ENCODE assay signal across 10 cellular contexts in the genomic region with DNA sequence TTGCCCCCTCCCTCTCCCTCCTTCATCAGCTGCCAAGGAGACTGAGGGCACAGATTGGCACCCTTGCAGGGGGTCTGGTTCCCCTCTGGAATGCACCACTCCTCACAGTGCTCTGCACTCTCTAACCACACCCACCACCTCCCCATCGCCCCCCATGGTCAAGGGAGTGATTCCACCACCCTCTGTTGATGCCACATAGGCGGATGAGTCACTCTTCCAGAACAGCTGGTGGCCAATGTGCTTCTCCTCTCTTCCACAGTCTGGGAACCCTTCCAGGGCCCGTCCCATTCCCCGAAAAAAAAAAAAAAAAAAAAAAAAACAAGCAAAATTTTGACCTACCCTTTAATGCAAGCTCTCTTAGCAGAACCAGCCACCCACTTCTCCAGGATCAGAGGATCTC.
DNase-seq lines count a peak whose midpoint lies in the region; ATAC-seq and TF ChIP-seq lines count a peak whose summit lies in the region.
"Had no signal": no experiment of that assay in that cellular context is flagged by ENCODE, and none has a peak within 500 bp of the region (broad histone marks: within the 10 kb centered on the region; RNA-seq: fewer than 3 reads in every experiment).

No MANE protein-coding gene starts in this region.

- no peak for TF ChIP-seq RAD21 in HCT116 (IDR thresholded peaks at IDR 0.05; ENCODE audit: low read depth)

- H3K27ac ChIP-seq in ACC112 (ENCODE audit: low read depth, low read length) (0 out of 2 replicates have a peak overlapping the region, but pooled peaks have one; percentile 27), HCT116 (ENCODE audit: low read depth, low read length) (no peak overlapping the region), right cardiac atrium (ENCODE audit: low read length) (no peak overlapping the region)
- H3K27ac ChIP-seq: C4-2B had no signal

- no peak overlapping the region for H3K9ac ChIP-seq in HCT116 (ENCODE audit: low read length)

- no peaks in the 10 kb centered on the region for H3K9me2 ChIP-seq in HCT116 (ENCODE audit: insufficient read depth)

- H3K27me3 ChIP-seq in ACC112 (ENCODE audit: insufficient read depth, low read length) (no peaks in the 10 kb centered on the region), HCT116 (ENCODE audit: insufficient read depth, low read length) (no peaks in the 10 kb centered on the region), right cardiac atrium (ENCODE audit: control insufficient read depth, insufficient read depth) (no peaks in the 10 kb centered on the region)

- H3K4me1 ChIP-seq in ACC112 (ENCODE audit: control insufficient read depth, insufficient read depth, low read length, unreplicated experiment) = peaks cover 25% of the 10 kb centered on the region
- peaks cover 17 to 38% of the 10 kb centered on the region in 2 experiments for H3K4me1 ChIP-seq in HCT116 (ENCODE audit: control insufficient read depth in 1 of 2, insufficient read depth in 2 of 2, low read length in 2 of 2)
- H3K4me1 ChIP-seq in right cardiac atrium (ENCODE audit: control insufficient read depth, insufficient read depth, low read length) = no peaks in the 10 kb centered on the region

- DNase-seq in HCT116 (ENCODE audit: low read depth, low spot score) (no peak), amniotic epithelial cell (ENCODE audit: low read depth) (peak; percentile 55), right cardiac atrium (peak; percentile 69 to 84 (median 73)), GOT3 (lab: John Stamatoyannopoulos, UW) (no peak), globus pallidus (ENCODE audit: low spot score) (no peak)
- DNase-seq: NK-92 treated with Interleukin-12 subunit alpha and Interleukin-12 subunit beta, amount 100 ng/mL, for 24 hours had no signal

- CTCF ChIA-PET in HCT116 (lab: Charles Lee) = interaction anchor here (1.1 kb wide), 1 partner anchor 143 kb away, joined by 4 read pairs; no protein-coding TSS in a partner anchor

- no peak overlapping the region for H2AFZ ChIP-seq in ACC112 (ENCODE audit: low read length, unreplicated experiment)
- H2AFZ ChIP-seq in HCT116 (ENCODE audit: low read depth, low read length, poor library complexity, severe bottlenecking) = no peak overlapping the region

- H3K4me2 ChIP-seq in HCT116 (ENCODE audit: low read length) = peak overlapping the region; percentile 25; the same call in 1 of the 2 replicates

- H4K20me1 ChIP-seq in HCT116 (ENCODE audit: insufficient read depth) = no peaks in the 10 kb centered on the region

- H3K79me2 ChIP-seq in ACC112 (ENCODE audit: control insufficient read depth, insufficient read depth, low read length, unreplicated experiment) = no peaks in the 10 kb centered on the region
- H3K79me2 ChIP-seq in HCT116 (ENCODE audit: insufficient read depth, low read length) = no peaks in the 10 kb centered on the region

- H3K4me3 ChIP-seq in ACC112 (ENCODE audit: low read depth, low read length) = no peak overlapping the region
- no peak overlapping the region for H3K4me3 ChIP-seq in HCT116 (replicated peaks in 1 of 2; ENCODE audit: low read depth in 1 of 2, low read length in 2 of 2)
- H3K4me3 ChIP-seq in right cardiac atrium (ENCODE audit: low read length) = no peak overlapping the region

- ATAC-seq in HCT116 (no peak), right cardiac atrium (peak; percentile 21 to 23), GM21825 (IDR thresholded peaks at IDR 0.05; ENCODE audit: unreplicated experiment) (no peak), GM18498 (IDR thresholded peaks at IDR 0.05; ENCODE audit: unreplicated experiment) (no peak)

- WGBS in right cardiac atrium = 43% methylated on average over 4 of the region's 4 CpGs

- RAD21 ChIA-PET in HCT116 (lab: Charles Lee; ENCODE audit: low non-redundant PET in 1 of 2, low total read pairs in 2 of 2, uncharacterized antibody in 2 of 2, unreplicated experiment in 2 of 2) = interaction anchor here (1.0 to 1.7 kb wide), 2 partner anchors 143 kb away, joined by 4 read pairs; no protein-coding TSS in a partner anchor

- no peaks in the 10 kb centered on the region for H3K9me3 ChIP-seq in HCT116 (ENCODE audit: control insufficient read depth in 1 of 2, insufficient read depth in 1 of 2, low read depth in 1 of 2, low read length in 2 of 2)
- no peaks in the 10 kb centered on the region for H3K9me3 ChIP-seq in right cardiac atrium (ENCODE audit: control insufficient read depth, low read length)

- TF ChIP-seq POLR2A in HCT116 (IDR thresholded peaks at IDR 0.05; ENCODE audit: borderline replicate concordance, extremely low read depth, insufficient read depth, insufficient read length) = no peak

- POLR2A ChIA-PET in HCT116 (lab: Charles Lee) = interaction anchor here (0.6 to 1.8 kb wide), 8 partner anchors 8 to 353 kb away, joined by 3 to 14 read pairs (median 4); no protein-coding TSS in a partner anchor

- BruUV-seq in HCT116 (replicated peaks; lab: Mats Ljungman, UMichigan) = no TSS peak

- H3K36me3 ChIP-seq in ACC112 (ENCODE audit: insufficient read depth, low read length) (no peaks in the 10 kb centered on the region), HCT116 (ENCODE audit: control insufficient read depth in 1 of 2, insufficient read depth in 2 of 2, low read length in 2 of 2) (no peaks in the 10 kb centered on the region)

- no peak for TF ChIP-seq CTCF in HCT116 (IDR thresholded peaks at IDR 0.05 in 2 of 3, conservative IDR thresholded peaks at IDR 0.05 in 1 of 3; ENCODE audit: borderline replicate concordance in 1 of 3, insufficient read depth in 1 of 3, low read depth in 2 of 3, low read length in 2 of 3)

- intact Hi-C loops in HCT116 (cut with micrococcal nuclease) = no loop called here
- intact Hi-C loops in right cardiac atrium (cut with DNase I) = loop anchor here in 3 of 4 donors (5.0 kb wide), 3 partner anchors 145 to 350 kb away; partner anchors contain the start of gene KLF3 (in 1 of the 3)

TF ChIP-seq in HCT116, 20 proteins besides CTCF, POLR2A, EP300 and RAD21:
- TF ChIP-seq FOSL1 (IDR thresholded peaks at IDR 0.05; ENCODE audit: low read depth) (0 out of 2 replicates have a peak, but pooled peaks have one; percentile 14), CBX3 (IDR thresholded peaks at IDR 0.05; ENCODE audit: low read depth) (no peak)

Comparison
In these comparisons a context has a peak if more than half of its experiments do, and no peak if none do; other contexts are left out.
1. ATAC-seq: peak in right cardiac atrium (2 of 2); none in HCT116 (single experiment), GM21825 (single experiment) and GM18498 (single experiment).
2. DNase-seq: peak in amniotic epithelial cell (single experiment) and right cardiac atrium (3 of 3); none in HCT116 (single experiment), GOT3 (single experiment) and globus pallidus (single experiment).